ENCODE assay signal across 9 cellular contexts in genomic region chr6:27601668-27602254, GRCh38.
DNase-seq lines count a peak whose midpoint lies in the region; ATAC-seq and TF ChIP-seq lines count a peak whose summit lies in the region.
"Had no signal": no experiment of that assay in that cellular context is flagged by ENCODE, and none has a peak within 500 bp of the region (broad histone marks: within the 10 kb centered on the region; RNA-seq: fewer than 3 reads in every experiment).

No MANE protein-coding gene starts in this region.

- H3K4me3 Mint-ChIP-seq in activated naive CD8-positive, alpha-beta T cell treated with anti-CD3 and anti-CD28 coated beads for 36 hours, result peak overlapping the region; percentile 40
- H3K4me3 Mint-ChIP-seq in memory B cell, result peak overlapping the region; percentile 4

- no peak for TF ChIP-seq POLR2A in GM18505 (IDR thresholded peaks at IDR 0.05; ENCODE audit: borderline replicate concordance, extremely low read depth, insufficient read depth, insufficient read length)

- peaks cover 94% of the 10 kb centered on the region for H3K27me3 Mint-ChIP-seq in activated naive CD8-positive, alpha-beta T cell treated with anti-CD3 and anti-CD28 coated beads for 36 hours
- H3K27me3 Mint-ChIP-seq in memory B cell, result peaks cover 30% of the 10 kb centered on the region

- peaks cover 12% of the 10 kb centered on the region for H3K4me1 Mint-ChIP-seq in activated naive CD8-positive, alpha-beta T cell treated with anti-CD3 and anti-CD28 coated beads for 36 hours
- H3K4me1 Mint-ChIP-seq in memory B cell, result peaks cover 8% of the 10 kb centered on the region

- H3K9me3 ChIP-seq in ES-I3 (ENCODE audit: control insufficient read depth, insufficient read depth, low read length), result no peaks in the 10 kb centered on the region

- peak overlapping the region; percentile 87 for H3K9ac ChIP-seq in ES-I3 (ENCODE audit: low read depth, low read length)

- H3K9me3 Mint-ChIP-seq in activated naive CD8-positive, alpha-beta T cell treated with anti-CD3 and anti-CD28 coated beads for 36 hours, result peaks cover 11% of the 10 kb centered on the region
- H3K9me3 Mint-ChIP-seq in memory B cell, result peaks cover 1% of the 10 kb centered on the region

- ATAC-seq in memory B cell (ENCODE audit: low read depth) (no peak), GM21717 (IDR thresholded peaks at IDR 0.05; ENCODE audit: unreplicated experiment) (no peak), GM18505 (IDR thresholded peaks at IDR 0.05; ENCODE audit: unreplicated experiment) (no peak)
- ATAC-seq: activated naive CD4-positive, alpha-beta T cell treated with anti-CD3 and anti-CD28 coated beads, Interleukin-2, amount 50 U/mL, for 72 hours had no signal

- DNase-seq in MV-4-11 (lab: John Stamatoyannopoulos, UW) (peak; percentile 77), memory B cell (ENCODE audit: low spot score in 2 of 2) (no peak), DMS53 treated with DMSO at 0.1 percent for 48 hours (lab: John Stamatoyannopoulos, UW; ENCODE audit: unreplicated experiment) (no peak)
- DNase-seq in activated naive CD8-positive, alpha-beta T cell treated with anti-CD3 and anti-CD28 coated beads for 36 hours, result no peak
- no peak for DNase-seq in activated CD8-positive, alpha-beta memory T cell treated with anti-CD3 and anti-CD28 coated beads for 24 hours

- H3K36me3 ChIP-seq in ES-I3 (ENCODE audit: insufficient read depth, low read length), result no peaks in the 10 kb centered on the region

- H3K36me3 Mint-ChIP-seq in activated naive CD8-positive, alpha-beta T cell treated with anti-CD3 and anti-CD28 coated beads for 36 hours, result peaks cover 4% of the 10 kb centered on the region
- H3K36me3 Mint-ChIP-seq in memory B cell, result peaks cover 2% of the 10 kb centered on the region

- H3K4me1 ChIP-seq in ES-I3 (ENCODE audit: insufficient read depth, low read length), result no peaks in the 10 kb centered on the region

- no peak overlapping the region for H3K27ac Mint-ChIP-seq in activated naive CD8-positive, alpha-beta T cell treated with anti-CD3 and anti-CD28 coated beads for 36 hours
- H3K27ac Mint-ChIP-seq in memory B cell, result no peak overlapping the region
- H3K27ac Mint-ChIP-seq: activated naive CD4-positive, alpha-beta T cell treated with anti-CD3 and anti-CD28 coated beads, Interleukin-2, amount 50 U/mL, for 72 hours had no signal
